8 cellular contexts compared by ENCODE assay signal in genomic region chr15:47184003-47184404, GRCh38.
DNase-seq lines count a peak whose midpoint lies in the region; ATAC-seq and TF ChIP-seq lines count a peak whose summit lies in the region.

No MANE protein-coding gene starts in this region.

- no peak for TF ChIP-seq CTCF in testis (IDR thresholded peaks at IDR 0.05)

- no peak overlapping the region for H3K4me3 Mint-ChIP-seq in stimulated activated effector memory CD8-positive, alpha-beta T cell treated with anti-CD3 and anti-CD28 coated beads, Interleukin-12 subunit alpha, Interleukin-12 subunit beta, amount 100 ng/mL, for 72 hours

- H3K4me1 ChIP-seq in adipocyte (ENCODE audit: control insufficient read depth, insufficient read depth, low read length), result peaks cover 19% of the 10 kb centered on the region
- H3K4me1 ChIP-seq in testis, result peaks cover 4% of the 10 kb centered on the region

- no peak overlapping the region for H3K27ac ChIP-seq in testis

- no peak overlapping the region for H3K27ac Mint-ChIP-seq in stimulated activated effector memory CD8-positive, alpha-beta T cell treated with anti-CD3 and anti-CD28 coated beads, Interleukin-12 subunit alpha, Interleukin-12 subunit beta, amount 100 ng/mL, for 72 hours

- 1 to 2% methylated on average over 26 to 30 of the region's 33 CpGs for whole genome bisulfite sequencing in testis, 2 donors

- peaks cover 5% of the 10 kb centered on the region for H3K4me1 Mint-ChIP-seq in stimulated activated effector memory CD8-positive, alpha-beta T cell treated with anti-CD3 and anti-CD28 coated beads, Interleukin-12 subunit alpha, Interleukin-12 subunit beta, amount 100 ng/mL, for 72 hours

- H3K36me3 ChIP-seq in adipocyte (ENCODE audit: control insufficient read depth, insufficient read depth, low read length, severe bottlenecking) (no peaks in the 10 kb centered on the region), testis (ENCODE audit: low read depth, missing control alignments) (no peaks in the 10 kb centered on the region)

- peak; percentile 81 for DNase-seq in COLO668 (lab: John Stamatoyannopoulos, UW; ENCODE audit: unreplicated experiment)
- DNase-seq in adipocyte (ENCODE audit: low read depth), result no peak
- peak; percentile 46 for DNase-seq in left lobe of liver (ENCODE audit: low spot score)
- peak; percentile 62 for DNase-seq in testis
- DNase-seq in stimulated activated effector memory CD8-positive, alpha-beta T cell treated with anti-CD3 and anti-CD28 coated beads, Interleukin-12 subunit alpha, Interleukin-12 subunit beta, amount 100 ng/mL, for 72 hours (ENCODE audit: low spot score in 2 of 2), result no peak
- no peak for DNase-seq in HPDE6-E6E7 (ENCODE audit: extremely low spot score)

- TF ChIP-seq POLR2A in testis (IDR thresholded peaks at IDR 0.05), result no peak

- H3K27me3 ChIP-seq in adipocyte (replicated peaks; ENCODE audit: control insufficient read depth, insufficient read depth, low read length) (peaks cover 43% of the 10 kb centered on the region), testis (no peaks in the 10 kb centered on the region)

- H3K4me3 ChIP-seq in adipocyte (ENCODE audit: low read length) (peak overlapping the region; percentile 75), testis (peak overlapping the region; percentile 51 to 61)

- intact Hi-C loops in testis (cut with DNase I; ENCODE audit: low total_unique reads), result no loop called here

- H3K9me3 ChIP-seq in adipocyte (ENCODE audit: control insufficient read depth, low read length), result no peaks in the 10 kb centered on the region
- no peaks in the 10 kb centered on the region for H3K9me3 ChIP-seq in testis

- no peaks in the 10 kb centered on the region for H3K36me3 Mint-ChIP-seq in stimulated activated effector memory CD8-positive, alpha-beta T cell treated with anti-CD3 and anti-CD28 coated beads, Interleukin-12 subunit alpha, Interleukin-12 subunit beta, amount 100 ng/mL, for 72 hours

- H3K9ac ChIP-seq in adipocyte (ENCODE audit: low read length), result no peak overlapping the region

- peak; percentile 48 for ATAC-seq in HG03354 (IDR thresholded peaks at IDR 0.05; ENCODE audit: poor library complexity, severe bottlenecking, unreplicated experiment)
- ATAC-seq in left lobe of liver, result peak; percentile 71
- no peak for ATAC-seq in HG03175 (IDR thresholded peaks at IDR 0.05; ENCODE audit: unreplicated experiment)
- ATAC-seq in stimulated activated effector memory CD8-positive, alpha-beta T cell treated with anti-CD3 and anti-CD28 coated beads, Interleukin-12 subunit alpha, Interleukin-12 subunit beta, amount 100 ng/mL, for 72 hours, result no peak

- H3K9me3 Mint-ChIP-seq in stimulated activated effector memory CD8-positive, alpha-beta T cell treated with anti-CD3 and anti-CD28 coated beads, Interleukin-12 subunit alpha, Interleukin-12 subunit beta, amount 100 ng/mL, for 72 hours, result peaks cover 7% of the 10 kb centered on the region

Comparison
In these comparisons a context has a peak if more than half of its experiments do, and no peak if none do; other contexts are left out.
1. DNase-seq: peak in COLO668 (single experiment), left lobe of liver (single experiment) and testis (single experiment); none in adipocyte (single experiment), stimulated activated effector memory CD8-positive, alpha-beta T cell treated with anti-CD3 and anti-CD28 coated beads, Interleukin-12 subunit alpha, Interleukin-12 subunit beta, amount 100 ng/mL, for 72 hours (0 of 2) and HPDE6-E6E7 (single experiment).
2. ATAC-seq: peak in HG03354 (single experiment) and left lobe of liver (single experiment); none in HG03175 (single experiment) and stimulated activated effector memory CD8-positive, alpha-beta T cell treated with anti-CD3 and anti-CD28 coated beads, Interleukin-12 subunit alpha, Interleukin-12 subunit beta, amount 100 ng/mL, for 72 hours (single experiment).